Comparison of ENCODE assay signal across 17 cellular contexts in the genomic region with DNA sequence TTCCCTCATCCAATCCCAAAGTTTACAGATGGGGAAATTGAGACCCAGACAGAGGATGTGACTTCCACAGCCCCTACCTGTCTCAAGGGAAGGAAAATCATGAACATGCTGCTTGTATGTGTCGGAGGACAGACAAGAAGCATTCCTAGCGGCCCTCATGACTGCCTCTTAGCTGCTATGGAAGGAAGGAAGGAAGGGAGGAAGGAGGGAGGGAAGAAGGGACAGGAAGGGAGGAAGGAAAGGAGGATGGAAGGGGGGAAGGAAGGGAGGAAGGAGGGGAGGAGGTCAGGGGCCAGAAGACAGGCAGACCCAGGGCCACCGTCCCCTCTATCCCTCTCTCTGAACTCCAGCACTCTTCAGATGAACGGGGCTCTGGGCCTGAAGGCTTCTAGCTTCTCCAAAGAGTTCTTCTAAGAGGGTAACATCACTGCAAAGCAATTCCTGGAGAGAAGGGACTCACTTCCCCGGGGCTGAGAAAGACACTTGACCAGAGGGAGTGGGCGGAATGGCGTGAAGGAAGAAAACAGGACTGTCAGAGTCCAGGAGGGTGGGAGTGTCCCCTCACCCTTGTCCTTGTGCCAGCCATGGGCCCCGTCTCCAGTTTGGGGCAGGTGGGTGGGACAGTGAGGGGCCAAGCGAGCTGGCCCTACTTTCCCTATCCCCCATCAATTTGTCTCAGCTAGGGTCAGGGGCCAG.
DNase-seq lines count a peak whose midpoint lies in the region; ATAC-seq and TF ChIP-seq lines count a peak whose summit lies in the region.
"Had no signal": no experiment of that assay in that cellular context is flagged by ENCODE, and none has a peak within 500 bp of the region (broad histone marks: within the 10 kb centered on the region; RNA-seq: fewer than 3 reads in every experiment).

No MANE protein-coding gene starts in this region.

- H3K4me1 ChIP-seq in right atrium auricular region (peaks cover 0 to 61% of the 10 kb centered on the region in 2 donors), prostate gland (replicated peaks) (peaks cover 5% of the 10 kb centered on the region), upper lobe of left lung (peaks cover 0 to 13% (median 1%) of the 10 kb centered on the region in 4 donors)
- H3K4me1 ChIP-seq: Caco-2 had no signal

- H3K4me3 ChIP-seq in right atrium auricular region (no peak overlapping the region), prostate gland (no peak overlapping the region), upper lobe of left lung (no peak overlapping the region)
- H3K4me3 ChIP-seq: adrenal gland, GM12878, lung had no signal

- TF ChIP-seq CTCF in right atrium auricular region (IDR thresholded peaks at IDR 0.05) (no peak), prostate gland (IDR thresholded peaks at IDR 0.05) (no peak), upper lobe of left lung (IDR thresholded peaks at IDR 0.05) (no peak)

- TF ChIP-seq EP300 in upper lobe of left lung (IDR thresholded peaks at IDR 0.05), result no peak

- TF ChIP-seq POLR2A in prostate gland (IDR thresholded peaks at IDR 0.05) (no peak), upper lobe of left lung (IDR thresholded peaks at IDR 0.05) (no peak)

- WGBS in prostate gland, result 80% methylated on average over 9 of the region's 9 CpGs
- WGBS in upper lobe of left lung, 2 donors, result 72 to 82% methylated on average over 9 of the region's 9 CpGs

- no peaks in the 10 kb centered on the region for H3K9me3 ChIP-seq in right atrium auricular region
- H3K9me3 ChIP-seq in prostate gland, result no peaks in the 10 kb centered on the region
- H3K9me3 ChIP-seq in upper lobe of left lung, result no peaks in the 10 kb centered on the region
- H3K9me3 ChIP-seq: adrenal gland, Caco-2 had no signal

- intact Hi-C loops in prostate gland (cut with DNase I), result loop anchor here (5.0 kb wide), 3 partner anchors 84 to 254 kb away; a partner anchor contains a TSS

- H3K27ac ChIP-seq in caudate nucleus (ENCODE audit: low read depth, low read length), result peak overlapping the region; percentile 87
- peak overlapping the region; percentile 74 to 77 for H3K27ac ChIP-seq in right atrium auricular region
- H3K27ac ChIP-seq in prostate gland, result peak overlapping the region; percentile 21 to 46
- H3K27ac ChIP-seq in upper lobe of left lung, result peak overlapping the region in 3 of 4 donors; percentile 44 to 64 (median 46)

- ATAC-seq in upper lobe of left lung (ENCODE audit: low FRiP score in 2 of 2), result no peak
- ATAC-seq: activated CD8-positive, alpha-beta T cell treated with anti-CD3 and anti-CD28 coated beads for 36 hours; naive thymus-derived CD8-positive, alpha-beta T cell had no signal

- DNase-seq in caudate nucleus (lab: John Stamatoyannopoulos, UW), result no peak
- DNase-seq in right atrium auricular region (ENCODE audit: low spot score), result no peak
- DNase-seq in prostate gland (ENCODE audit: low spot score), result no peak
- no peak for DNase-seq in upper lobe of left lung
- no peak for DNase-seq in NCI-H1694 treated with DMSO at 0.1 percent for 48 hours (lab: John Stamatoyannopoulos, UW)
- no peak for DNase-seq in NCI-H2081 treated with DMSO at 0.1 percent for 48 hours (lab: John Stamatoyannopoulos, UW)
- DNase-seq in NCI-H1105 treated with DMSO at 0.1 percent for 48 hours (lab: John Stamatoyannopoulos, UW), result no peak
- DNase-seq: activated CD8-positive, alpha-beta T cell treated with anti-CD3 and anti-CD28 coated beads for 36 hours; activated T-cell treated with anti-CD3 and anti-CD28 coated beads, Interleukin-2, amount 50 U/mL, for 48 hours; Caco-2; naive thymus-derived CD8-positive, alpha-beta T cell; NCI-H1417 treated with DMSO at 0.1 percent for 48 hours; NK-92 treated with Interleukin-12 subunit alpha and Interleukin-12 subunit beta, amount 100 ng/mL, for 24 hours; stimulated activated CD4-positive, alpha-beta T cell treated with anti-CD3 and anti-CD28 coated beads, Interleukin-1b, Interleukin-23, amount 100 ng/mL, for 48 hours had no signal

- no peaks in the 10 kb centered on the region for H3K27me3 ChIP-seq in right atrium auricular region
- H3K27me3 ChIP-seq in prostate gland (replicated peaks; ENCODE audit: insufficient read depth), result no peaks in the 10 kb centered on the region
- no peaks in the 10 kb centered on the region for H3K27me3 ChIP-seq in upper lobe of left lung
- H3K27me3 ChIP-seq: adrenal gland had no signal

- H3K36me3 ChIP-seq in right atrium auricular region (no peaks in the 10 kb centered on the region), prostate gland (no peaks in the 10 kb centered on the region), upper lobe of left lung (no peaks in the 10 kb centered on the region)
- H3K36me3 ChIP-seq: adrenal gland had no signal

Comparison
In these comparisons a context has a peak if more than half of its experiments do, and no peak if none do; other contexts are left out.
1. H3K27ac ChIP-seq: peak in every context shown above with its lines; median percentile 87 in caudate nucleus; 76 in right atrium auricular region; 46 in upper lobe of left lung; 34 in prostate gland.